Comparison of ENCODE assay signal across 22 cellular contexts in the genomic region with DNA sequence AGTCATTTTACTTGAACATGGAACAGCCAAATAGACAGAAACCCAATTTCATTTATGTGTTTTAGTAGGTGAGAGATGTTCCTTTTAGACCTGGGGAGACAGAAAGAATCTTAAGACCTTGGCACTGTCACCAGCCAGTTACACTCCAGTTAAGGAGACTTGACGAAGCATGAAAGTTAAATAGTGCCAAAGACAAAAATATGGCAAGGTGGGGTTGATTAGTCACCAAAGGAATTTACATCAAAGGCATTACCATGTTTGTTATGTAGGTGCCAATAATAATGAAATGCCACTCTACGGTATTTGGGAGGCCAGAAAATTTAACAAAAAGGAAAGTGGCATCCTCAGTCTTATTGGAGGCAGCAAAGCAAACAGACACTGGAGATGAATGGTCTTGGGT. TPM values are rescaled to one million over a fixed set of nuclear protein-coding genes. Genes with fewer than 3 reads are reported as not detected.
DNase-seq lines count a peak whose midpoint lies in the region; ATAC-seq and TF ChIP-seq lines count a peak whose summit lies in the region.
"Had no signal": no experiment of that assay in that cellular context is flagged by ENCODE, and none has a peak within 500 bp of the region (broad histone marks: within the 10 kb centered on the region; RNA-seq: fewer than 3 reads in every experiment).

No MANE protein-coding gene starts in this region.

- no peak overlapping the region for H3K4me2 ChIP-seq in mammary epithelial cell (ENCODE audit: insufficient read depth, low read depth, low read length)

- no peaks in the 10 kb centered on the region for H4K20me1 ChIP-seq in mammary epithelial cell (ENCODE audit: insufficient read depth, low read length)

- H3K79me2 ChIP-seq in mammary epithelial cell (ENCODE audit: insufficient read depth, low read length): no peaks in the 10 kb centered on the region

- H3K4me3 ChIP-seq in mammary epithelial cell (replicated peaks in 1 of 3; ENCODE audit: insufficient read depth in 1 of 3, low read depth in 2 of 3, low read length in 3 of 3): no peak overlapping the region
- no peak overlapping the region for H3K4me3 ChIP-seq in testis
- H3K4me3 ChIP-seq: Peyer's patch had no signal

- H3K4me1 Mint-ChIP-seq in activated CD4-positive, alpha-beta memory T cell treated with anti-CD3 and anti-CD28 coated beads, Interleukin-2, amount 10 ng/mL, durations not matched to agents 7 days and 5 days: peaks cover 92% of the 10 kb centered on the region
- peaks cover 63% of the 10 kb centered on the region for H3K4me1 Mint-ChIP-seq in activated CD4-positive, alpha-beta memory T cell treated with anti-CD3 and anti-CD28 coated beads for 36 hours (ENCODE audit: low read depth)
- peaks cover 49% of the 10 kb centered on the region for H3K4me1 Mint-ChIP-seq in memory B cell

- H3K36me3 Mint-ChIP-seq in activated CD4-positive, alpha-beta memory T cell treated with anti-CD3 and anti-CD28 coated beads, Interleukin-2, amount 10 ng/mL, durations not matched to agents 7 days and 5 days (ENCODE audit: low read depth): peaks cover 51% of the 10 kb centered on the region
- H3K36me3 Mint-ChIP-seq in activated CD4-positive, alpha-beta memory T cell treated with anti-CD3 and anti-CD28 coated beads for 36 hours: no peaks in the 10 kb centered on the region
- peaks cover 17% of the 10 kb centered on the region for H3K36me3 Mint-ChIP-seq in memory B cell

- TF ChIP-seq POLR2A in testis (IDR thresholded peaks at IDR 0.05): no peak

- H3K27me3 Mint-ChIP-seq in activated CD4-positive, alpha-beta memory T cell treated with anti-CD3 and anti-CD28 coated beads, Interleukin-2, amount 10 ng/mL, durations not matched to agents 7 days and 5 days: peaks cover 3% of the 10 kb centered on the region
- H3K27me3 Mint-ChIP-seq in activated CD4-positive, alpha-beta memory T cell treated with anti-CD3 and anti-CD28 coated beads for 36 hours: no peaks in the 10 kb centered on the region
- H3K27me3 Mint-ChIP-seq in memory B cell: no peaks in the 10 kb centered on the region

- H2AFZ ChIP-seq in mammary epithelial cell (ENCODE audit: low read depth, low read length): no peak overlapping the region

- TF ChIP-seq CTCF in mammary epithelial cell (conservative IDR thresholded peaks at IDR 0.05 in 1 of 2, IDR thresholded peaks at IDR 0.05 in 1 of 2; ENCODE audit: extremely low read depth in 1 of 2, insufficient read depth in 1 of 2, low read depth in 1 of 2, low read length in 2 of 2) (no peak), testis (IDR thresholded peaks at IDR 0.05) (no peak)

- H3K27ac ChIP-seq in mammary epithelial cell (ENCODE audit: insufficient read depth, low read depth, low read length) (peak overlapping the region; percentile 18), testis (no peak overlapping the region)
- H3K27ac ChIP-seq: C4-2B, Peyer's patch had no signal

- no peak for DNase-seq in activated CD4-positive, alpha-beta memory T cell treated with anti-CD3 and anti-CD28 coated beads, Interleukin-2, amount 10 ng/mL, durations not matched to agents 7 days and 5 days
- no peak for DNase-seq in activated CD4-positive, alpha-beta memory T cell treated with anti-CD3 and anti-CD28 coated beads for 36 hours
- peak; percentile 39 for DNase-seq in mammary epithelial cell
- no peak for DNase-seq in memory B cell (ENCODE audit: low spot score in 2 of 2)
- DNase-seq in testis: no peak
- DNase-seq in KG1 (lab: John Stamatoyannopoulos, UW): no peak
- no peak for DNase-seq in NCI-H187 treated with DMSO at 0.1 percent for 48 hours (lab: John Stamatoyannopoulos, UW)
- DNase-seq: COR-L47, DMS153, HFFc6, KBM-7, NCI-H1092, NCI-H146, NCI-H2081 treated with DMSO at 0.1 percent for 48 hours, NCI-H524, Peyer's patch, SHP77 had no signal

- TF ChIP-seq RAD21 in Ishikawa (IDR thresholded peaks at IDR 0.05; ENCODE audit: low read depth): no peak

- POLR2A ChIA-PET in activated CD4-positive, alpha-beta memory T cell treated with anti-CD3 and anti-CD28 coated beads, Interleukin-2, amount 10 ng/mL, durations not matched to agents 7 days and 5 days (lab: Charles Lee): interaction anchor here (1.3 to 5.6 kb wide), 2 partner anchors 71 to 97 kb away, joined by 3 to 98 read pairs; no protein-coding TSS in a partner anchor
- POLR2A ChIA-PET in activated CD4-positive, alpha-beta memory T cell treated with anti-CD3 and anti-CD28 coated beads for 36 hours (lab: Charles Lee): no interaction called here

- H3K36me3 ChIP-seq in mammary epithelial cell (ENCODE audit: insufficient read depth, low read length) (no peaks in the 10 kb centered on the region), testis (ENCODE audit: low read depth, missing control alignments) (no peaks in the 10 kb centered on the region)
- H3K36me3 ChIP-seq: Peyer's patch had no signal

- TF ChIP-seq EP300 in Ishikawa (IDR thresholded peaks at IDR 0.05; ENCODE audit: borderline replicate concordance): peak; percentile 35; the same call in 1 of the 2 replicates

- no peak for ATAC-seq in memory B cell (ENCODE audit: low read depth)

- H3K27me3 ChIP-seq in mammary epithelial cell (ENCODE audit: insufficient read depth, low read length): no peaks in the 10 kb centered on the region
- H3K27me3 ChIP-seq in testis: no peaks in the 10 kb centered on the region
- H3K27me3 ChIP-seq: Peyer's patch had no signal

- dilution Hi-C loops in mammary epithelial cell (cut with HindIII; ENCODE audit: low sequenced_read_pairs): no loop called here

- in situ Hi-C loops in mammary epithelial cell (cut with MboI; ENCODE audit: low sequenced_read_pairs in 2 of 2): loop anchor here in 1 of 2 donors (25.0 kb wide), 1 partner anchor 648 kb away; no protein-coding TSS in a partner anchor

- CTCF ChIA-PET in activated CD4-positive, alpha-beta memory T cell treated with anti-CD3 and anti-CD28 coated beads, Interleukin-2, amount 10 ng/mL, durations not matched to agents 7 days and 5 days (lab: Charles Lee): interaction anchor here (0.7 to 2.0 kb wide), 4 partner anchors 13 to 109 kb away, joined by 3 to 7 read pairs (median 4); no protein-coding TSS in a partner anchor
- CTCF ChIA-PET in activated CD4-positive, alpha-beta memory T cell treated with anti-CD3 and anti-CD28 coated beads for 36 hours (lab: Charles Lee): interaction anchor here (1.1 to 1.6 kb wide), 2 partner anchors 15 to 115 kb away, joined by 3 to 4 read pairs; no protein-coding TSS in a partner anchor
- CTCF ChIA-PET in mammary epithelial cell (lab: Charles Lee; ENCODE audit: low non-redundant PET): no interaction called here

- H3K9me3 ChIP-seq in mammary epithelial cell (replicated peaks; ENCODE audit: insufficient read depth, low read length) (peaks cover 4% of the 10 kb centered on the region), testis (no peaks in the 10 kb centered on the region)

- H3K9me3 Mint-ChIP-seq in activated CD4-positive, alpha-beta memory T cell treated with anti-CD3 and anti-CD28 coated beads, Interleukin-2, amount 10 ng/mL, durations not matched to agents 7 days and 5 days: peaks cover 25% of the 10 kb centered on the region
- peaks cover 6% of the 10 kb centered on the region for H3K9me3 Mint-ChIP-seq in activated CD4-positive, alpha-beta memory T cell treated with anti-CD3 and anti-CD28 coated beads for 36 hours
- H3K9me3 Mint-ChIP-seq in memory B cell: peaks cover 2% of the 10 kb centered on the region
- H3K9me3 Mint-ChIP-seq: HFFc6 had no signal

- no peak overlapping the region for H3K4me3 Mint-ChIP-seq in activated CD4-positive, alpha-beta memory T cell treated with anti-CD3 and anti-CD28 coated beads, Interleukin-2, amount 10 ng/mL, durations not matched to agents 7 days and 5 days
- H3K4me3 Mint-ChIP-seq in activated CD4-positive, alpha-beta memory T cell treated with anti-CD3 and anti-CD28 coated beads for 36 hours: no peak overlapping the region
- no peak overlapping the region for H3K4me3 Mint-ChIP-seq in memory B cell
- H3K4me3 Mint-ChIP-seq: HFFc6 had no signal

- BruUV-seq in mammary epithelial cell (replicated peaks; lab: Mats Ljungman, UMichigan): no TSS peak

- intact Hi-C loops in activated CD4-positive, alpha-beta memory T cell treated with anti-CD3 and anti-CD28 coated beads for 36 hours (cut with micrococcal nuclease): loop anchor here (10.0 kb wide), 1 partner anchor 435 kb away; no protein-coding TSS in a partner anchor
- intact Hi-C loops in mammary epithelial cell (cut with micrococcal nuclease): loop anchor here (10.0 kb wide), 1 partner anchor 345 kb away; no protein-coding TSS in a partner anchor
- intact Hi-C loops in testis (cut with DNase I; ENCODE audit: low total_unique reads): no loop called here

- H3K9ac ChIP-seq in mammary epithelial cell (ENCODE audit: insufficient read depth, low read length): no peak overlapping the region

- peak overlapping the region; percentile 97 for H3K27ac Mint-ChIP-seq in activated CD4-positive, alpha-beta memory T cell treated with anti-CD3 and anti-CD28 coated beads, Interleukin-2, amount 10 ng/mL, durations not matched to agents 7 days and 5 days
- H3K27ac Mint-ChIP-seq in activated CD4-positive, alpha-beta memory T cell treated with anti-CD3 and anti-CD28 coated beads for 36 hours: no peak overlapping the region
- peak overlapping the region; percentile 28 for H3K27ac Mint-ChIP-seq in memory B cell
- H3K27ac Mint-ChIP-seq: HFFc6 had no signal

- H3K4me1 ChIP-seq in mammary epithelial cell (ENCODE audit: insufficient read depth, low read length): peaks cover 43% of the 10 kb centered on the region
- H3K4me1 ChIP-seq in testis: no peaks in the 10 kb centered on the region
- H3K4me1 ChIP-seq: Peyer's patch had no signal

- WGBS in mammary epithelial cell (ENCODE audit: low coverage, missing lambda C conversion rate): 0% methylated on average over 2 of the region's 2 CpGs
- 88 to 90% methylated on average over 2 of the region's 2 CpGs for WGBS in testis, 2 donors

TF ChIP-seq in Ishikawa, 13 proteins besides CTCF, POLR2A, EP300 and RAD21 (continues in another document):
- TF ChIP-seq FOXM1 (IDR thresholded peaks at IDR 0.05; ENCODE audit: borderline replicate concordance, low read depth) (no peak), EGR1 (IDR thresholded peaks at IDR 0.05) (no peak), NFIC (IDR thresholded peaks at IDR 0.05) (peak; percentile 74), TAF1 (IDR thresholded peaks at IDR 0.05; ENCODE audit: low read depth) (no peak)
- TF ChIP-seq, protein P1, sequence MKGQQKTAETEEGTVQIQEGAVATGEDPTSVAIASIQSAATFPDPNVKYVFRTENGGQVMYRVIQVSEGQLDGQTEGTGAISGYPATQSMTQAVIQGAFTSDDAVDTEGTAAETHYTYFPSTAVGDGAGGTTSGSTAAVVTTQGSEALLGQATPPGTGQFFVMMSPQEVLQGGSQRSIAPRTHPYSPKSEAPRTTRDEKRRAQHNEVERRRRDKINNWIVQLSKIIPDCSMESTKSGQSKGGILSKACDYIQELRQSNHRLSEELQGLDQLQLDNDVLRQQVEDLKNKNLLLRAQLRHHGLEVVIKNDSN (IDR thresholded peaks at IDR 0.05): no peak

RNA-seq across cellular contexts. Expression of gene IL12B, which starts 9.2 kb away (rescaled TPM):
- under 1 TPM in 1 of 2 experiments, not detected in 1; 0.08 TPM for total RNA-seq in activated CD4-positive, alpha-beta memory T cell treated with anti-CD3 and anti-CD28 coated beads, Interleukin-2, amount 10 ng/mL, durations not matched to agents 7 days and 5 days
- total RNA-seq in activated CD4-positive, alpha-beta memory T cell treated with anti-CD3 and anti-CD28 coated beads for 36 hours: not detected
- not detected for total RNA-seq in mammary epithelial cell
- not detected for polyA plus RNA-seq in mammary epithelial cell
- not detected for polyA minus RNA-seq in mammary epithelial cell
- total RNA-seq in testis: not detected
- 0.15 TPM for polyA plus RNA-seq in testis (ENCODE audit: insufficient read depth, low read depth, low replicate concordance)
- total RNA-seq: A673, H4, HFFc6, M059J, Peyer's patch had no signal
